ENCODE assay signal across 17 cellular contexts in genomic region chr14:104784218-104784568, GRCh38. TPM values are rescaled to one million over a fixed set of nuclear protein-coding genes. Genes with fewer than 3 reads are reported as not detected.
A peak's percentile ranks its signal among the peaks of the same experiment; 100 is the strongest.
DNase-seq lines count a peak whose midpoint lies in the region; ATAC-seq and TF ChIP-seq lines count a peak whose summit lies in the region.
"Had no signal": no experiment of that assay in that cellular context is flagged by ENCODE, and none has a peak within 500 bp of the region (broad histone marks: within the 10 kb centered on the region; RNA-seq: fewer than 3 reads in every experiment).

No MANE protein-coding gene starts in this region.

- WGBS in right cardiac atrium, result 88% methylated on average over 9 of the region's 9 CpGs
- WGBS in neuronal stem cell (ENCODE audit: extremely low coverage in 2 of 2, insufficient read length in 2 of 2, insufficient replicate concordance in 1 of 2), 2 donors, result no CpG with 5 or more reads among the region's 9 CpGs

- no peak overlapping the region for H2AFZ ChIP-seq in neuronal stem cell (ENCODE audit: low read length)

- H2BK5ac ChIP-seq in neuronal stem cell (ENCODE audit: low read length), result peak overlapping the region; percentile 60

- H4K8ac ChIP-seq in neuronal stem cell (ENCODE audit: low read depth, low read length), result no peak overlapping the region

- H4K91ac ChIP-seq in neuronal stem cell (ENCODE audit: low read depth, low read length, poor library complexity), result no peak overlapping the region

- no peak overlapping the region for H3K27ac Mint-ChIP-seq in natural killer cell treated with Interleukin-12 subunit alpha and Interleukin-12 subunit beta and Interleukin-15 and Interleukin-18, amount 100 ng/mL, for 72 hours
- H3K27ac Mint-ChIP-seq: B cell; CD4-positive, alpha-beta memory T cell had no signal

- no peak overlapping the region for H2BK120ac ChIP-seq in neuronal stem cell (ENCODE audit: low read depth, low read length)

- DNase-seq in right cardiac atrium (peak; percentile 11 to 53 (median 39)), Right ventricle myocardium inferior (ENCODE audit: missing footprints) (no peak), NCI-H69 (lab: John Stamatoyannopoulos, UW) (peak; percentile 56), neuronal stem cell (ENCODE audit: low spot score) (no peak), coronary artery (ENCODE audit: low spot score) (no peak), NCI-H2196 treated with DMSO at 0.1 percent for 48 hours (lab: John Stamatoyannopoulos, UW; ENCODE audit: unreplicated experiment) (no peak)
- DNase-seq in natural killer cell treated with Interleukin-12 subunit alpha and Interleukin-12 subunit beta and Interleukin-15 and Interleukin-18, amount 100 ng/mL, for 72 hours (ENCODE audit: low spot score), result no peak
- DNase-seq: DND-41, NCI-H446 treated with DMSO at 0.1 percent for 48 hours, NCI-H526 treated with DMSO at 0.1 percent for 48 hours, PC-3, SIG-M5 had no signal

- H3K79me1 ChIP-seq in neuronal stem cell (ENCODE audit: low read depth, low read length), result peaks cover 23% of the 10 kb centered on the region

- no peak for ATAC-seq in right cardiac atrium
- ATAC-seq in Right ventricle myocardium inferior, result no peak
- ATAC-seq in natural killer cell treated with Interleukin-12 subunit alpha and Interleukin-12 subunit beta and Interleukin-15 and Interleukin-18, amount 100 ng/mL, for 72 hours, result no peak
- ATAC-seq: GM12878, PC-3, SK-N-SH treated with all-trans-retinoic acid at 6 μM for 48 hours had no signal

- H3K4me1 ChIP-seq in right cardiac atrium (ENCODE audit: control insufficient read depth, insufficient read depth, low read length) (no peaks in the 10 kb centered on the region), neuronal stem cell (ENCODE audit: control insufficient read depth in 2 of 2, insufficient read depth in 1 of 2, low read depth in 1 of 2, low read length in 2 of 2) (no peaks in the 10 kb centered on the region)

- H3K9me3 ChIP-seq in right cardiac atrium (ENCODE audit: control insufficient read depth, low read length) (no peaks in the 10 kb centered on the region), neuronal stem cell (replicated peaks in 1 of 2; ENCODE audit: control insufficient read depth in 2 of 2, insufficient read depth in 1 of 2, low read depth in 1 of 2, low read length in 2 of 2) (no peaks in the 10 kb centered on the region)

- H3K4me3 ChIP-seq in right cardiac atrium (ENCODE audit: low read length), result no peak overlapping the region
- no peak overlapping the region for H3K4me3 ChIP-seq in neuronal stem cell (ENCODE audit: low read length in 2 of 2)
- no peak overlapping the region for H3K4me3 ChIP-seq in coronary artery
- H3K4me3 ChIP-seq: GM12878 had no signal

- no peaks in the 10 kb centered on the region for H3K9me3 Mint-ChIP-seq in natural killer cell treated with Interleukin-12 subunit alpha and Interleukin-12 subunit beta and Interleukin-15 and Interleukin-18, amount 100 ng/mL, for 72 hours
- H3K9me3 Mint-ChIP-seq: CD4-positive, alpha-beta memory T cell had no signal

- no peaks in the 10 kb centered on the region for H3K36me3 Mint-ChIP-seq in natural killer cell treated with Interleukin-12 subunit alpha and Interleukin-12 subunit beta and Interleukin-15 and Interleukin-18, amount 100 ng/mL, for 72 hours
- H3K36me3 Mint-ChIP-seq: CD4-positive, alpha-beta memory T cell had no signal

- H3K27ac ChIP-seq in right cardiac atrium (ENCODE audit: low read length) (no peak overlapping the region), neuronal stem cell (replicated peaks; ENCODE audit: low read length) (no peak overlapping the region), coronary artery (no peak overlapping the region)
- H3K27ac ChIP-seq: KMS-11 had no signal

- H2BK12ac ChIP-seq in neuronal stem cell (ENCODE audit: low read length), result no peak overlapping the region

- TF ChIP-seq CTCF in coronary artery (IDR thresholded peaks at IDR 0.05), result no peak

- H3K4ac ChIP-seq in neuronal stem cell (ENCODE audit: low read length), result no peak overlapping the region

- H3K14ac ChIP-seq in neuronal stem cell (ENCODE audit: low read length), result no peak overlapping the region

- H3K18ac ChIP-seq in neuronal stem cell (ENCODE audit: low read length), result no peak overlapping the region

- H3K4me1 Mint-ChIP-seq in natural killer cell treated with Interleukin-12 subunit alpha and Interleukin-12 subunit beta and Interleukin-15 and Interleukin-18, amount 100 ng/mL, for 72 hours (ENCODE audit: low read depth in 2 of 2), result peaks cover 0 to 7% of the 10 kb centered on the region in 2 donors
- H3K4me1 Mint-ChIP-seq: B cell had no signal

- peak overlapping the region; percentile 30 for H3K9ac ChIP-seq in neuronal stem cell (ENCODE audit: low read depth, low read length, poor library complexity)
- H3K9ac ChIP-seq: KMS-11 had no signal

- H3K27me3 Mint-ChIP-seq in natural killer cell treated with Interleukin-12 subunit alpha and Interleukin-12 subunit beta and Interleukin-15 and Interleukin-18, amount 100 ng/mL, for 72 hours, result no peaks in the 10 kb centered on the region
- H3K27me3 Mint-ChIP-seq: B cell; CD4-positive, alpha-beta memory T cell had no signal

- H3K4me3 Mint-ChIP-seq in natural killer cell treated with Interleukin-12 subunit alpha and Interleukin-12 subunit beta and Interleukin-15 and Interleukin-18, amount 100 ng/mL, for 72 hours, result no peak overlapping the region
- H3K4me3 Mint-ChIP-seq: B cell; CD4-positive, alpha-beta memory T cell had no signal

- intact Hi-C loops in right cardiac atrium (cut with DNase I), result no loop called here
- intact Hi-C loops in Right ventricle myocardium inferior (cut with DNase I), result no loop called here

- H3K27me3 ChIP-seq in right cardiac atrium (ENCODE audit: control insufficient read depth, insufficient read depth), result no peaks in the 10 kb centered on the region
- no peaks in the 10 kb centered on the region for H3K27me3 ChIP-seq in neuronal stem cell (ENCODE audit: control insufficient read depth in 3 of 3, insufficient read depth in 3 of 3, low read depth in 1 of 3, low read length in 3 of 3)

- no peak overlapping the region for H3K4me2 ChIP-seq in neuronal stem cell (ENCODE audit: insufficient read depth, low read length, poor library complexity, severe bottlenecking)
- H3K4me2 ChIP-seq: KMS-11 had no signal

- peak overlapping the region; percentile 20 for H3K23ac ChIP-seq in neuronal stem cell (ENCODE audit: low read depth, low read length, poor library complexity)

- no peak overlapping the region for H2AK5ac ChIP-seq in neuronal stem cell (ENCODE audit: low read depth, low read length)

- H3K36me3 ChIP-seq in neuronal stem cell (replicated peaks in 1 of 2; ENCODE audit: control insufficient read depth in 2 of 2, insufficient read depth in 2 of 2, low read length in 2 of 2), result peaks cover 3 to 59% of the 10 kb centered on the region in 2 donors

- no peak overlapping the region for H2BK15ac ChIP-seq in neuronal stem cell (ENCODE audit: low read length)

RNA-seq across cellular contexts. Expression of gene AKT1, which starts 11.4 kb away (rescaled TPM):
- total RNA-seq in right cardiac atrium, result 100 to 1,000 TPM; 120 to 154 (median 126) TPM
- polyA plus RNA-seq in right cardiac atrium, result 101 TPM
- total RNA-seq in Right ventricle myocardium inferior, result 134 TPM
- polyA plus RNA-seq in neuronal stem cell (2013, experiment 1 of 2), result 84.4 TPM
- polyA plus RNA-seq in neuronal stem cell (2013, experiment 2 of 2), result 82.3 TPM
- 100 to 1,000 TPM; 128 to 229 TPM for total RNA-seq in natural killer cell treated with Interleukin-12 subunit alpha and Interleukin-12 subunit beta and Interleukin-15 and Interleukin-18, amount 100 ng/mL, for 72 hours

RNA-seq across cellular contexts. Expression of gene ZBTB42, which starts 16.7 kb away (rescaled TPM):
- total RNA-seq in right cardiac atrium (1 to 10 TPM; 6.0 to 7.7 (median 6.6) TPM), Right ventricle myocardium inferior (5.6 TPM)
- polyA plus RNA-seq in right cardiac atrium, result 5.3 TPM
- 0.95 TPM for polyA plus RNA-seq in neuronal stem cell (2013, experiment 1 of 2)
- polyA plus RNA-seq in neuronal stem cell (2013, experiment 2 of 2), result 0.87 TPM
- total RNA-seq in natural killer cell treated with Interleukin-12 subunit alpha and Interleukin-12 subunit beta and Interleukin-15 and Interleukin-18, amount 100 ng/mL, for 72 hours, result 1 to 10 TPM; 1.3 to 3.0 TPM

RNA-seq across cellular contexts. Expression of gene SIVA1, which starts 31.2 kb away (rescaled TPM):
- total RNA-seq in right cardiac atrium, result 10 to 100 TPM; 74.6 to 88.5 (median 85.1) TPM
- 201 TPM for polyA plus RNA-seq in right cardiac atrium
- 54.4 TPM for total RNA-seq in Right ventricle myocardium inferior
- 109 TPM for polyA plus RNA-seq in neuronal stem cell (2013, experiment 1 of 2)
- polyA plus RNA-seq in neuronal stem cell (2013, experiment 2 of 2), result 114 TPM
- total RNA-seq in natural killer cell treated with Interleukin-12 subunit alpha and Interleukin-12 subunit beta and Interleukin-15 and Interleukin-18, amount 100 ng/mL, for 72 hours, result 100 to 1,000 TPM in 1 of 2 donors, 10 to 100 TPM in 1; 74.5 to 157 TPM

Comparison
In these comparisons a context has a peak if more than half of its experiments do, and no peak if none do; other contexts are left out.
1. DNase-seq: peak in right cardiac atrium (3 of 3) and NCI-H69 (single experiment); none in Right ventricle myocardium inferior (single experiment), neuronal stem cell (single experiment), coronary artery (single experiment), NCI-H2196 treated with DMSO at 0.1 percent for 48 hours (single experiment) and natural killer cell treated with Interleukin-12 subunit alpha and Interleukin-12 subunit beta and Interleukin-15 and Interleukin-18, amount 100 ng/mL, for 72 hours (single experiment).